Comparison of ENCODE assay signal across 8 cellular contexts in genomic region chr7:44324204-44325126, GRCh38. TPM values are rescaled to one million over a fixed set of nuclear protein-coding genes. Genes with fewer than 3 reads are reported as not detected.
A peak's percentile ranks its signal among the peaks of the same experiment; 100 is the strongest.
DNase-seq lines count a peak whose midpoint lies in the region; ATAC-seq and TF ChIP-seq lines count a peak whose summit lies in the region.

No MANE protein-coding gene starts in this region.

- ATAC-seq in GM18870 (IDR thresholded peaks at IDR 0.05; ENCODE audit: unreplicated experiment), result no peak

- no peaks in the 10 kb centered on the region for H3K36me3 ChIP-seq in vagina

- no peak for TF ChIP-seq CTCF in vagina (IDR thresholded peaks at IDR 0.05)

- peaks cover 5% of the 10 kb centered on the region for H3K4me1 ChIP-seq in vagina

- peak; percentile 27 for DNase-seq in stimulated activated CD4-positive, alpha-beta T cell treated with anti-CD3 and anti-CD28 coated beads, Interleukin-15, amount 100 ng/mL, for 24 hours
- no peak for DNase-seq in stimulated activated CD4-positive, alpha-beta T cell treated with anti-CD3 and anti-CD28 coated beads, Interleukin-2, amount 100 ng/mL, for 24 hours
- peak in 6 of 61 donors; percentile 22 to 62 (median 41) for DNase-seq in caudate nucleus (lab: John Stamatoyannopoulos, UW)
- DNase-seq in midbrain (lab: John Stamatoyannopoulos, UW), result peak; percentile 30
- DNase-seq in vagina (ENCODE audit: extremely low spot score in 2 of 2), result peak; percentile 77 to 92
- DNase-seq in NCI-H446 treated with DMSO at 0.1 percent for 48 hours (lab: John Stamatoyannopoulos, UW), result no peak
- DNase-seq in D341Med (ENCODE audit: low spot score), result no peak

- no peaks in the 10 kb centered on the region for H3K27me3 ChIP-seq in vagina

- intact Hi-C loops in vagina (cut with DNase I), result no loop called here

- no peak overlapping the region for H3K4me3 ChIP-seq in vagina

- no peak for TF ChIP-seq POLR2A in vagina (IDR thresholded peaks at IDR 0.05)

- H3K27ac ChIP-seq in caudate nucleus (ENCODE audit: low read depth, low read length) (peak overlapping the region; percentile 59), vagina (no peak overlapping the region)

- H3K9me3 ChIP-seq in vagina, result no peaks in the 10 kb centered on the region

RNA-seq across cellular contexts. Expression of gene CAMK2B, which starts 0.9 kb away (rescaled TPM):
- 3.2 TPM for total RNA-seq in vagina

Comparison
In these comparisons a context has a peak if more than half of its experiments do, and no peak if none do; other contexts are left out.
1. DNase-seq: peak in stimulated activated CD4-positive, alpha-beta T cell treated with anti-CD3 and anti-CD28 coated beads, Interleukin-15, amount 100 ng/mL, for 24 hours (single experiment), midbrain (single experiment) and vagina (2 of 2); none in stimulated activated CD4-positive, alpha-beta T cell treated with anti-CD3 and anti-CD28 coated beads, Interleukin-2, amount 100 ng/mL, for 24 hours (0 of 2), NCI-H446 treated with DMSO at 0.1 percent for 48 hours (single experiment) and D341Med (single experiment).